ENCODE assay signal across 22 cellular contexts in genomic region chr2:44940053-44940494, GRCh38. TPM values are rescaled to one million over a fixed set of nuclear protein-coding genes. Genes with fewer than 3 reads are reported as not detected.
DNase-seq lines count a peak whose midpoint lies in the region; ATAC-seq and TF ChIP-seq lines count a peak whose summit lies in the region.
"Had no signal": no experiment of that assay in that cellular context is flagged by ENCODE, and none has a peak within 500 bp of the region (broad histone marks: within the 10 kb centered on the region; RNA-seq: fewer than 3 reads in every experiment).

No MANE protein-coding gene starts in this region.

- peaks cover 42% of the 10 kb centered on the region for H3K27me3 ChIP-seq in CD8-positive, alpha-beta memory T cell (ENCODE audit: insufficient read depth, low read length, poor library complexity, severe bottlenecking)
- peaks cover 9% of the 10 kb centered on the region for H3K27me3 ChIP-seq in vagina

- DNase-seq in CD8-positive, alpha-beta memory T cell: no peak
- peak; percentile 66 for DNase-seq in NCI-H82 (lab: John Stamatoyannopoulos, UW)
- DNase-seq in endothelial cell (ENCODE audit: low spot score): no peak
- peak; percentile 61 for DNase-seq in retina
- no peak for DNase-seq in vagina (ENCODE audit: extremely low spot score in 2 of 2)
- DNase-seq: activated CD4-positive, alpha-beta T cell treated with anti-CD3 and anti-CD28 coated beads for 48 hours; activated naive CD8-positive, alpha-beta T cell treated with anti-CD3 and anti-CD28 coated beads for 36 hours; DND-41; effector memory CD8-positive, alpha-beta T cell; esophagus squamous epithelium; gastrocnemius medialis; kidney glomerular epithelial cell; mammary epithelial cell; NCI-H510A had no signal

- POLR2A ChIA-PET in CD8-positive, alpha-beta memory T cell (lab: Charles Lee): no interaction called here

- H3K36me3 Mint-ChIP-seq in CD8-positive, alpha-beta memory T cell: no peaks in the 10 kb centered on the region
- no peaks in the 10 kb centered on the region for H3K36me3 Mint-ChIP-seq in endothelial cell (ENCODE audit: low read depth, unreplicated experiment)
- H3K36me3 Mint-ChIP-seq: activated naive CD8-positive, alpha-beta T cell treated with anti-CD3 and anti-CD28 coated beads for 36 hours had no signal

- intact Hi-C loops in vagina (cut with DNase I): no loop called here

- H3K27ac ChIP-seq in CD8-positive, alpha-beta memory T cell (ENCODE audit: low read depth, low read length): no peak overlapping the region
- H3K27ac ChIP-seq in vagina: no peak overlapping the region
- H3K27ac ChIP-seq: esophagus squamous epithelium, gastrocnemius medialis had no signal

- no peaks in the 10 kb centered on the region for H3K36me3 ChIP-seq in CD8-positive, alpha-beta memory T cell (ENCODE audit: insufficient read depth, low read length)
- no peaks in the 10 kb centered on the region for H3K36me3 ChIP-seq in vagina
- H3K36me3 ChIP-seq: esophagus squamous epithelium, gastrocnemius medialis had no signal

- no peaks in the 10 kb centered on the region for H3K9me3 Mint-ChIP-seq in CD8-positive, alpha-beta memory T cell
- H3K9me3 Mint-ChIP-seq in endothelial cell (ENCODE audit: unreplicated experiment): no peaks in the 10 kb centered on the region
- H3K9me3 Mint-ChIP-seq: activated naive CD8-positive, alpha-beta T cell treated with anti-CD3 and anti-CD28 coated beads for 36 hours; activated T-helper 1 cell treated with anti-CD3 and anti-CD28 coated beads, Interleukin-12 subunit alpha, Interleukin-12 subunit beta, Interleukin-2, Interleukin-4 antibody, amounts not matched to agents 30 ng/mL and 10 ng/mL and 1 ng/mL, durations not matched to agents 14 hours and 24 hours and 36 hours; effector memory CD8-positive, alpha-beta T cell; T-helper 1 cell treated with Interleukin-12 subunit alpha and Interleukin-12 subunit beta and Interleukin-4 antibody, amounts not matched to agents 30 μg/mL and 1 μg/mL, for 36 hours had no signal

- peaks cover 11% of the 10 kb centered on the region for H3K4me1 ChIP-seq in CD8-positive, alpha-beta memory T cell (ENCODE audit: insufficient read depth, low read length)
- peaks cover 68% of the 10 kb centered on the region for H3K4me1 ChIP-seq in vagina

- H3K4me3 Mint-ChIP-seq in CD8-positive, alpha-beta memory T cell: peak overlapping the region in 5 of 7 donors; percentile 16 to 72 (median 32)
- H3K4me3 Mint-ChIP-seq in endothelial cell (ENCODE audit: unreplicated experiment): no peak overlapping the region
- H3K4me3 Mint-ChIP-seq: activated T-helper 1 cell treated with anti-CD3 and anti-CD28 coated beads, Interleukin-12 subunit alpha, Interleukin-12 subunit beta, Interleukin-2, Interleukin-4 antibody, amounts not matched to agents 30 ng/mL and 10 ng/mL and 1 ng/mL, durations not matched to agents 14 hours and 24 hours and 36 hours; T-helper 1 cell treated with Interleukin-12 subunit alpha and Interleukin-12 subunit beta and Interleukin-4 antibody, amounts not matched to agents 30 μg/mL and 1 μg/mL, for 36 hours had no signal

- TF ChIP-seq CTCF in endothelial cell (IDR thresholded peaks at IDR 0.05; ENCODE audit: unreplicated experiment) (no peak), vagina (IDR thresholded peaks at IDR 0.05) (no peak)

- no peaks in the 10 kb centered on the region for H3K9me3 ChIP-seq in CD8-positive, alpha-beta memory T cell (ENCODE audit: low read length)
- no peaks in the 10 kb centered on the region for H3K9me3 ChIP-seq in vagina
- H3K9me3 ChIP-seq: esophagus squamous epithelium, gastrocnemius medialis had no signal

- TF ChIP-seq POLR2A in vagina (IDR thresholded peaks at IDR 0.05): no peak

- CTCF ChIA-PET in CD8-positive, alpha-beta memory T cell (lab: Charles Lee): interaction anchor here (0.6 kb wide), 1 partner anchor 663 kb away, joined by 3 read pairs; no protein-coding TSS in a partner anchor

- no peak overlapping the region for H3K27ac Mint-ChIP-seq in CD8-positive, alpha-beta memory T cell
- H3K27ac Mint-ChIP-seq in endothelial cell (ENCODE audit: unreplicated experiment): peak overlapping the region; percentile 78
- H3K27ac Mint-ChIP-seq: activated naive CD8-positive, alpha-beta T cell treated with anti-CD3 and anti-CD28 coated beads for 36 hours; activated T-helper 1 cell treated with anti-CD3 and anti-CD28 coated beads, Interleukin-12 subunit alpha, Interleukin-12 subunit beta, Interleukin-2, Interleukin-4 antibody, amounts not matched to agents 30 ng/mL and 10 ng/mL and 1 ng/mL, durations not matched to agents 14 hours and 24 hours and 36 hours; effector memory CD8-positive, alpha-beta T cell; T-helper 1 cell treated with Interleukin-12 subunit alpha and Interleukin-12 subunit beta and Interleukin-4 antibody, amounts not matched to agents 30 μg/mL and 1 μg/mL, for 36 hours had no signal

- H3K4me1 Mint-ChIP-seq in CD8-positive, alpha-beta memory T cell: peaks cover 29 to 68% (median 34%) of the 10 kb centered on the region in 3 donors
- H3K4me1 Mint-ChIP-seq in endothelial cell (ENCODE audit: unreplicated experiment): peaks cover 41% of the 10 kb centered on the region

- ATAC-seq in HG03159 (IDR thresholded peaks at IDR 0.05; ENCODE audit: unreplicated experiment) (no peak), HG03097 (IDR thresholded peaks at IDR 0.05; ENCODE audit: low FRiP score, unreplicated experiment) (no peak)
- ATAC-seq: effector memory CD8-positive, alpha-beta T cell; gastrocnemius medialis had no signal

- no peak overlapping the region for H3K4me3 ChIP-seq in CD8-positive, alpha-beta memory T cell (ENCODE audit: low read length)
- no peak overlapping the region for H3K4me3 ChIP-seq in vagina

- H3K27me3 Mint-ChIP-seq in CD8-positive, alpha-beta memory T cell: peaks cover 50 to 73% of the 10 kb centered on the region in 2 donors
- H3K27me3 Mint-ChIP-seq in endothelial cell (ENCODE audit: unreplicated experiment): peaks cover 41% of the 10 kb centered on the region

RNA-seq across cellular contexts. Expression of gene SIX3, which starts 1.4 kb away (rescaled TPM):
- total RNA-seq in CD8-positive, alpha-beta memory T cell: not detected
- polyA plus RNA-seq in CD8-positive, alpha-beta memory T cell: not detected
- total RNA-seq in endothelial cell (ENCODE audit: unreplicated experiment): not detected
- not detected for total RNA-seq in vagina
- total RNA-seq: activated naive CD8-positive, alpha-beta T cell treated with anti-CD3 and anti-CD28 coated beads for 36 hours; activated T-helper 1 cell treated with anti-CD3 and anti-CD28 coated beads, Interleukin-12 subunit alpha, Interleukin-12 subunit beta, Interleukin-2, Interleukin-4 antibody, amounts not matched to agents 30 ng/mL and 10 ng/mL and 1 ng/mL, durations not matched to agents 14 hours and 24 hours and 36 hours; esophagus squamous epithelium; gastrocnemius medialis; M059J; mammary epithelial cell; SK-MEL-5; subcutaneous adipose tissue; urinary bladder had no signal
- polyA plus RNA-seq: mammary epithelial cell, urinary bladder had no signal

Comparison
In these comparisons a context has a peak if more than half of its experiments do, and no peak if none do; other contexts are left out.
1. DNase-seq: peak in NCI-H82 (single experiment) and retina (single experiment); none in CD8-positive, alpha-beta memory T cell (0 of 5), endothelial cell (single experiment) and vagina (0 of 2).